17 cellular contexts compared by ENCODE assay signal in genomic region chr11:65293909-65294381, GRCh38. TPM values are rescaled to one million over a fixed set of nuclear protein-coding genes. Genes with fewer than 3 reads are reported as not detected.
DNase-seq lines count a peak whose midpoint lies in the region; FAIRE-seq and TF ChIP-seq lines count a peak whose summit lies in the region.
"Had no signal": no experiment of that assay in that cellular context is flagged by ENCODE, and none has a peak within 500 bp of the region (broad histone marks: within the 10 kb centered on the region; RNA-seq: fewer than 3 reads in every experiment).

No MANE protein-coding gene starts in this region.

- TF ChIP-seq CTCF in fibroblast of pulmonary artery (IDR thresholded peaks at IDR 0.05; ENCODE audit: low read length, missing control alignments): no peak
- no peak for TF ChIP-seq CTCF in testis (IDR thresholded peaks at IDR 0.05)

- no peak for TF ChIP-seq POLR2A in testis (IDR thresholded peaks at IDR 0.05)
- TF ChIP-seq POLR2A in GM12891 (IDR thresholded peaks at IDR 0.05; ENCODE audit: low read depth, low read length): no peak

- WGBS in testis, 2 donors: 42 to 62% methylated on average over 10 of the region's 10 CpGs
- no CpG with 5 or more reads among the region's 10 CpGs for WGBS in neuronal stem cell (ENCODE audit: extremely low coverage in 2 of 2, insufficient read length in 2 of 2, insufficient replicate concordance in 1 of 2), 2 donors

- FAIRE-seq in GM12891 (lab: Jason Lieb, UNC): no peak

- H3K36me3 ChIP-seq in testis (ENCODE audit: low read depth, missing control alignments): no peaks in the 10 kb centered on the region
- H3K36me3 ChIP-seq in neuronal stem cell (replicated peaks in 1 of 2; ENCODE audit: control insufficient read depth in 2 of 2, insufficient read depth in 2 of 2, low read length in 2 of 2): peaks cover 55 to 100% of the 10 kb centered on the region in 2 donors

- H4K91ac ChIP-seq in neuronal stem cell (ENCODE audit: low read depth, low read length, poor library complexity): no peak overlapping the region

- DNase-seq in NCI-H69 (lab: John Stamatoyannopoulos, UW) (peak; percentile 91), fibroblast of pulmonary artery (ENCODE audit: low read depth) (peak; percentile 30), myocyte (ENCODE audit: low read depth) (peak; percentile 82), testis (peak; percentile 47), neuronal stem cell (ENCODE audit: low spot score) (no peak), GF-D8 (lab: John Stamatoyannopoulos, UW) (no peak), GM12891 (ENCODE audit: insufficient read length, low spot score) (no peak), NCI-H446 treated with DMSO at 0.1 percent for 48 hours (lab: John Stamatoyannopoulos, UW) (no peak)
- DNase-seq: activated naive CD4-positive, alpha-beta T cell treated with Interleukin-2 at 50 U/mL for 16 hours; CD4-positive, CD25-positive, alpha-beta regulatory T cell; central memory CD4-positive, alpha-beta T cell; immature natural killer cell; NCI-H146; NCI-H526 treated with DMSO at 0.1 percent for 48 hours; SHP77 treated with DMSO at 0.1 percent for 48 hours; stimulated activated CD4-positive, alpha-beta T cell treated with anti-CD3 and anti-CD28 coated beads, Interleukin-2, amount 100 ng/mL, for 24 hours had no signal

- H3K4me2 ChIP-seq in neuronal stem cell (ENCODE audit: insufficient read depth, low read length, poor library complexity, severe bottlenecking): no peak overlapping the region
- H3K4me2 ChIP-seq: KMS-11 had no signal

- H3K4ac ChIP-seq in neuronal stem cell (ENCODE audit: low read length): no peak overlapping the region

- intact Hi-C loops in testis (cut with DNase I; ENCODE audit: low total_unique reads): no loop called here

- H3K4me3 ChIP-seq in fibroblast of pulmonary artery (replicated peaks; ENCODE audit: low read depth, low read length) (no peak overlapping the region), testis (no peak overlapping the region), neuronal stem cell (ENCODE audit: low read length in 2 of 2) (no peak overlapping the region)

- no peak overlapping the region for H2AK5ac ChIP-seq in neuronal stem cell (ENCODE audit: low read depth, low read length)

- no peaks in the 10 kb centered on the region for H3K79me1 ChIP-seq in neuronal stem cell (ENCODE audit: low read depth, low read length)

- H2BK15ac ChIP-seq in neuronal stem cell (ENCODE audit: low read length): no peak overlapping the region

- no peak overlapping the region for H2BK120ac ChIP-seq in neuronal stem cell (ENCODE audit: low read depth, low read length)

- H3K23ac ChIP-seq in neuronal stem cell (ENCODE audit: low read depth, low read length, poor library complexity): no peak overlapping the region

- no peak overlapping the region for H2BK5ac ChIP-seq in neuronal stem cell (ENCODE audit: low read length)

- no peak overlapping the region for H3K18ac ChIP-seq in neuronal stem cell (ENCODE audit: low read length)

- no peak overlapping the region for H4K8ac ChIP-seq in neuronal stem cell (ENCODE audit: low read depth, low read length)

- peaks cover 55% of the 10 kb centered on the region for H3K4me1 ChIP-seq in testis
- H3K4me1 ChIP-seq in neuronal stem cell (ENCODE audit: control insufficient read depth in 2 of 2, insufficient read depth in 1 of 2, low read depth in 1 of 2, low read length in 2 of 2): peaks cover 0 to 13% of the 10 kb centered on the region in 2 donors

- H3K27me3 ChIP-seq in testis (no peaks in the 10 kb centered on the region), neuronal stem cell (ENCODE audit: control insufficient read depth in 3 of 3, insufficient read depth in 3 of 3, low read depth in 1 of 3, low read length in 3 of 3) (no peaks in the 10 kb centered on the region)

- H2BK12ac ChIP-seq in neuronal stem cell (ENCODE audit: low read length): no peak overlapping the region

- no peaks in the 10 kb centered on the region for H3K9me3 ChIP-seq in testis
- H3K9me3 ChIP-seq in neuronal stem cell (replicated peaks in 1 of 2; ENCODE audit: control insufficient read depth in 2 of 2, insufficient read depth in 1 of 2, low read depth in 1 of 2, low read length in 2 of 2): no peaks in the 10 kb centered on the region

- H3K9ac ChIP-seq in neuronal stem cell (ENCODE audit: low read depth, low read length, poor library complexity): no peak overlapping the region
- H3K9ac ChIP-seq: KMS-11 had no signal

- H3K14ac ChIP-seq in neuronal stem cell (ENCODE audit: low read length): no peak overlapping the region

- no peak overlapping the region for H2AFZ ChIP-seq in neuronal stem cell (ENCODE audit: low read length)

- peak overlapping the region in 1 of 2 donors; percentile 56 for H3K27ac ChIP-seq in testis
- H3K27ac ChIP-seq in neuronal stem cell (replicated peaks; ENCODE audit: low read length): no peak overlapping the region
- H3K27ac ChIP-seq: KMS-11 had no signal

TF ChIP-seq in GM12891, 5 proteins besides CTCF, POLR2A, EP300 and RAD21:
- TF ChIP-seq POU2F2 (IDR thresholded peaks at IDR 0.05; ENCODE audit: low read depth, low read length) (no peak), TAF1 (IDR thresholded peaks at IDR 0.05; ENCODE audit: low read depth, low read length) (no peak), PAX5 (IDR thresholded peaks at IDR 0.05; ENCODE audit: insufficient read depth, low read length, severe bottlenecking) (no peak), SPI1 (IDR thresholded peaks at IDR 0.05; ENCODE audit: low read depth, low read length) (no peak)

RNA-seq across cellular contexts. Expression of gene CDC42EP2, which starts 20.7 kb away (rescaled TPM):
- 45.1 and 47.2 TPM in 2 replicates for total RNA-seq in myocyte
- 30.8 TPM for polyA plus RNA-seq in myocyte (2012)
- 1 to 10 TPM; 3.5 to 4.4 TPM for total RNA-seq in testis
- polyA plus RNA-seq in testis (ENCODE audit: insufficient read depth, low read depth, low replicate concordance): 5.1 TPM
- polyA plus RNA-seq in neuronal stem cell (2013, experiment 1 of 2): 1.4 TPM
- 1.6 TPM for polyA plus RNA-seq in neuronal stem cell (2013, experiment 2 of 2)
- 0.32 TPM for polyA plus RNA-seq in GM12891 (2012; ENCODE audit: low read depth, missing spikeins)
- polyA plus RNA-seq: CD4-positive, CD25-positive, alpha-beta regulatory T cell; immature natural killer cell had no signal

RNA-seq across cellular contexts. Expression of gene POLA2, which starts 32.2 kb away (rescaled TPM):
- total RNA-seq in myocyte: 3.2 and 4.5 TPM in 2 replicates
- 9.6 TPM for polyA plus RNA-seq in myocyte (2012)
- 10 to 100 TPM; 24.2 to 27.6 TPM for total RNA-seq in testis
- 21.9 TPM for polyA plus RNA-seq in testis (ENCODE audit: insufficient read depth, low read depth, low replicate concordance)
- polyA plus RNA-seq in neuronal stem cell (2013, experiment 1 of 2): 13.5 TPM
- 13.4 TPM for polyA plus RNA-seq in neuronal stem cell (2013, experiment 2 of 2)
- 31.6 TPM for polyA plus RNA-seq in GM12891 (2012; ENCODE audit: low read depth, missing spikeins)

RNA-seq across cellular contexts. Expression of gene DPF2, which starts 39.7 kb away (rescaled TPM):
- total RNA-seq in myocyte (35.0 and 37.1 TPM in 2 replicates), testis (10 to 100 TPM; 86.8 to 91.2 TPM)
- polyA plus RNA-seq in myocyte (2012): 42.0 TPM
- polyA plus RNA-seq in testis (ENCODE audit: insufficient read depth, low read depth, low replicate concordance): 94.5 TPM
- polyA plus RNA-seq in neuronal stem cell (2013, experiment 1 of 2): 78.6 TPM
- polyA plus RNA-seq in neuronal stem cell (2013, experiment 2 of 2): 77.3 TPM
- polyA plus RNA-seq in GM12891 (2012; ENCODE audit: low read depth, missing spikeins): 29.9 TPM

Comparison
In these comparisons a context has a peak if more than half of its experiments do, and no peak if none do; other contexts are left out.
1. DNase-seq: peak in NCI-H69 (single experiment), fibroblast of pulmonary artery (single experiment), myocyte (single experiment) and testis (single experiment); none in neuronal stem cell (single experiment), GF-D8 (single experiment), GM12891 (single experiment) and NCI-H446 treated with DMSO at 0.1 percent for 48 hours (single experiment).